ENCODE assay signal across 8 cellular contexts in genomic region chr5:123937230-123937629, GRCh38.
DNase-seq lines count a peak whose midpoint lies in the region; FAIRE-seq and TF ChIP-seq lines count a peak whose summit lies in the region.

No MANE protein-coding gene starts in this region.

- no peaks in the 10 kb centered on the region for H3K4me1 Mint-ChIP-seq in activated CD4-positive, alpha-beta T cell treated with anti-CD3 and anti-CD28 coated beads, Interleukin-2, amount 10 ng/mL, durations not matched to agents 24 days and 14 days
- H3K4me1 Mint-ChIP-seq in activated T-helper 2 cell treated with anti-CD3 and anti-CD28 coated beads, Interferon-gamma antibody, Interleukin-2, Interleukin-4, amounts not matched to agents 10 μg/mL and 5 μg/mL and 100 μg/mL, durations not matched to agents 14 hours and 24 hours and 36 hours (ENCODE audit: low read depth) = no peaks in the 10 kb centered on the region

- peak; percentile 94 for FAIRE-seq in bronchial epithelial cell (lab: Jason Lieb, UNC)

- no peaks in the 10 kb centered on the region for H3K36me3 Mint-ChIP-seq in activated CD4-positive, alpha-beta T cell treated with anti-CD3 and anti-CD28 coated beads, Interleukin-2, amount 10 ng/mL, durations not matched to agents 24 days and 14 days (ENCODE audit: low read depth)
- no peaks in the 10 kb centered on the region for H3K36me3 Mint-ChIP-seq in activated T-helper 2 cell treated with anti-CD3 and anti-CD28 coated beads, Interferon-gamma antibody, Interleukin-2, Interleukin-4, amounts not matched to agents 10 μg/mL and 5 μg/mL and 100 μg/mL, durations not matched to agents 14 hours and 24 hours and 36 hours (ENCODE audit: low read depth)

- H3K27me3 ChIP-seq in bronchial epithelial cell (ENCODE audit: control insufficient read depth, insufficient read depth, low read length) = no peaks in the 10 kb centered on the region

- peak; percentile 56 for DNase-seq in activated CD4-positive, alpha-beta T cell treated with anti-CD3 and anti-CD28 coated beads, Interleukin-2, amount 10 ng/mL, durations not matched to agents 24 days and 14 days
- no peak for DNase-seq in activated CD4-positive, alpha-beta T cell treated with anti-CD3 and anti-CD28 coated beads for 48 hours
- peak; percentile 10 to 68 for DNase-seq in NCI-H526 (lab: John Stamatoyannopoulos, UW)
- peak; percentile 64 for DNase-seq in bronchial epithelial cell (ENCODE audit: low read depth)
- DNase-seq in lung microvascular endothelial cell (ENCODE audit: low read depth in 2 of 2) = peak; percentile 72 to 74
- DNase-seq in activated T-helper 2 cell treated with anti-CD3 and anti-CD28 coated beads, Interferon-gamma antibody, Interleukin-2, Interleukin-4, amounts not matched to agents 10 μg/mL and 5 μg/mL and 100 μg/mL, durations not matched to agents 14 hours and 24 hours and 36 hours (ENCODE audit: low spot score) = no peak
- DNase-seq in kidney glomerular epithelial cell (lab: John Stamatoyannopoulos, UW) = no peak
- no peak for DNase-seq in GOT3 (lab: John Stamatoyannopoulos, UW)

- intact Hi-C loops in activated CD4-positive, alpha-beta T cell treated with anti-CD3 and anti-CD28 coated beads, Interleukin-2, amount 10 ng/mL, durations not matched to agents 24 days and 14 days (cut with micrococcal nuclease) = no loop called here
- intact Hi-C loops in activated T-helper 2 cell treated with anti-CD3 and anti-CD28 coated beads, Interferon-gamma antibody, Interleukin-2, Interleukin-4, amounts not matched to agents 10 μg/mL and 5 μg/mL and 100 μg/mL, durations not matched to agents 14 hours and 24 hours and 36 hours (cut with micrococcal nuclease) = no loop called here

- no peaks in the 10 kb centered on the region for H3K27me3 Mint-ChIP-seq in activated CD4-positive, alpha-beta T cell treated with anti-CD3 and anti-CD28 coated beads, Interleukin-2, amount 10 ng/mL, durations not matched to agents 24 days and 14 days
- H3K27me3 Mint-ChIP-seq in activated T-helper 2 cell treated with anti-CD3 and anti-CD28 coated beads, Interferon-gamma antibody, Interleukin-2, Interleukin-4, amounts not matched to agents 10 μg/mL and 5 μg/mL and 100 μg/mL, durations not matched to agents 14 hours and 24 hours and 36 hours (ENCODE audit: low read depth) = no peaks in the 10 kb centered on the region

- no peaks in the 10 kb centered on the region for H3K36me3 ChIP-seq in bronchial epithelial cell (ENCODE audit: control insufficient read depth, insufficient read depth, low read length)

- TF ChIP-seq CTCF in bronchial epithelial cell (IDR thresholded peaks at IDR 0.05; ENCODE audit: insufficient read depth, low read length, severe bottlenecking) = peak; percentile 79

- peaks cover 4% of the 10 kb centered on the region for H3K9me3 Mint-ChIP-seq in activated CD4-positive, alpha-beta T cell treated with anti-CD3 and anti-CD28 coated beads, Interleukin-2, amount 10 ng/mL, durations not matched to agents 24 days and 14 days
- H3K9me3 Mint-ChIP-seq in activated T-helper 2 cell treated with anti-CD3 and anti-CD28 coated beads, Interferon-gamma antibody, Interleukin-2, Interleukin-4, amounts not matched to agents 10 μg/mL and 5 μg/mL and 100 μg/mL, durations not matched to agents 14 hours and 24 hours and 36 hours = peaks cover 22% of the 10 kb centered on the region

- no peak overlapping the region for H3K27ac Mint-ChIP-seq in activated CD4-positive, alpha-beta T cell treated with anti-CD3 and anti-CD28 coated beads, Interleukin-2, amount 10 ng/mL, durations not matched to agents 24 days and 14 days
- H3K27ac Mint-ChIP-seq in activated T-helper 2 cell treated with anti-CD3 and anti-CD28 coated beads, Interferon-gamma antibody, Interleukin-2, Interleukin-4, amounts not matched to agents 10 μg/mL and 5 μg/mL and 100 μg/mL, durations not matched to agents 14 hours and 24 hours and 36 hours = no peak overlapping the region

- H3K4me3 ChIP-seq in bronchial epithelial cell (ENCODE audit: low read depth, low read length) = no peak overlapping the region

- H3K4me3 Mint-ChIP-seq in activated CD4-positive, alpha-beta T cell treated with anti-CD3 and anti-CD28 coated beads, Interleukin-2, amount 10 ng/mL, durations not matched to agents 24 days and 14 days = no peak overlapping the region
- H3K4me3 Mint-ChIP-seq in activated T-helper 2 cell treated with anti-CD3 and anti-CD28 coated beads, Interferon-gamma antibody, Interleukin-2, Interleukin-4, amounts not matched to agents 10 μg/mL and 5 μg/mL and 100 μg/mL, durations not matched to agents 14 hours and 24 hours and 36 hours (ENCODE audit: low read depth) = no peak overlapping the region

Comparison
In these comparisons a context has a peak if more than half of its experiments do, and no peak if none do; other contexts are left out.
1. DNase-seq: peak in activated CD4-positive, alpha-beta T cell treated with anti-CD3 and anti-CD28 coated beads, Interleukin-2, amount 10 ng/mL, durations not matched to agents 24 days and 14 days (single experiment), NCI-H526 (2 of 2), bronchial epithelial cell (single experiment) and lung microvascular endothelial cell (2 of 2); none in activated CD4-positive, alpha-beta T cell treated with anti-CD3 and anti-CD28 coated beads for 48 hours (single experiment), activated T-helper 2 cell treated with anti-CD3 and anti-CD28 coated beads, Interferon-gamma antibody, Interleukin-2, Interleukin-4, amounts not matched to agents 10 μg/mL and 5 μg/mL and 100 μg/mL, durations not matched to agents 14 hours and 24 hours and 36 hours (single experiment), kidney glomerular epithelial cell (single experiment) and GOT3 (single experiment).